In genomic region chr5:176646707-176647029, GRCh38 we compare ENCODE assay signal across 8 cellular contexts.
DNase-seq lines count a peak whose midpoint lies in the region; ATAC-seq and TF ChIP-seq lines count a peak whose summit lies in the region.

No MANE protein-coding gene starts in this region.

- H3K4me3 Mint-ChIP-seq in stimulated activated memory B cell treated with anti-CD40 and anti-IgM and Interleukin-4, amounts not matched to agents 10 μg/mL and 1 μg/mL and 100 μg/mL, for 72 hours, result peak overlapping the region; percentile 89

- no peaks in the 10 kb centered on the region for H3K36me3 ChIP-seq in ACC112 (ENCODE audit: insufficient read depth, low read length)
- H3K36me3 ChIP-seq in RWPE2 (ENCODE audit: low read depth), result no peaks in the 10 kb centered on the region

- no peaks in the 10 kb centered on the region for H3K9me3 Mint-ChIP-seq in stimulated activated memory B cell treated with anti-CD40 and anti-IgM and Interleukin-4, amounts not matched to agents 10 μg/mL and 1 μg/mL and 100 μg/mL, for 72 hours

- ATAC-seq in GM21528 (IDR thresholded peaks at IDR 0.05; ENCODE audit: low FRiP score, unreplicated experiment) (peak; percentile 2), RWPE2 (ENCODE audit: low read depth) (no peak; the same call in 2 of the 3 replicates), HG03442 (IDR thresholded peaks at IDR 0.05; ENCODE audit: unreplicated experiment) (no peak), GM18858 (IDR thresholded peaks at IDR 0.05; ENCODE audit: unreplicated experiment) (no peak)
- peak; percentile 1 for ATAC-seq in stimulated activated memory B cell treated with anti-CD40 and anti-IgM and Interleukin-4, amounts not matched to agents 10 μg/mL and 1 μg/mL and 100 μg/mL, for 72 hours

- peaks cover 12% of the 10 kb centered on the region for H3K4me1 ChIP-seq in ACC112 (ENCODE audit: control insufficient read depth, insufficient read depth, low read length, unreplicated experiment)
- H3K4me1 ChIP-seq in RWPE2 (ENCODE audit: insufficient read depth, poor library complexity, severe bottlenecking), result no peaks in the 10 kb centered on the region

- peaks cover 14% of the 10 kb centered on the region for H3K79me2 ChIP-seq in ACC112 (ENCODE audit: control insufficient read depth, insufficient read depth, low read length, unreplicated experiment)

- no peaks in the 10 kb centered on the region for H3K36me3 Mint-ChIP-seq in stimulated activated memory B cell treated with anti-CD40 and anti-IgM and Interleukin-4, amounts not matched to agents 10 μg/mL and 1 μg/mL and 100 μg/mL, for 72 hours

- H3K27me3 ChIP-seq in ACC112 (ENCODE audit: insufficient read depth, low read length) (no peaks in the 10 kb centered on the region), RWPE2 (ENCODE audit: insufficient read depth, poor library complexity, severe bottlenecking) (no peaks in the 10 kb centered on the region)

- H3K9me3 ChIP-seq in RWPE2 (ENCODE audit: severe bottlenecking), result no peaks in the 10 kb centered on the region

- TF ChIP-seq CTCF in RWPE2 (IDR thresholded peaks at IDR 0.05; ENCODE audit: poor library complexity, severe bottlenecking) (no peak), foreskin fibroblast (IDR thresholded peaks at IDR 0.05; ENCODE audit: low read depth, low read length) (no peak)

- H2AFZ ChIP-seq in ACC112 (ENCODE audit: low read length, unreplicated experiment), result peak overlapping the region; percentile 95

- H3K4me1 Mint-ChIP-seq in stimulated activated memory B cell treated with anti-CD40 and anti-IgM and Interleukin-4, amounts not matched to agents 10 μg/mL and 1 μg/mL and 100 μg/mL, for 72 hours, result peaks cover 44% of the 10 kb centered on the region

- DNase-seq in RWPE2 (ENCODE audit: low spot score), result no peak
- no peak for DNase-seq in foreskin fibroblast
- DNase-seq in NCI-H1694 (lab: John Stamatoyannopoulos, UW), result no peak

- peak overlapping the region; percentile 90 for H3K27ac Mint-ChIP-seq in stimulated activated memory B cell treated with anti-CD40 and anti-IgM and Interleukin-4, amounts not matched to agents 10 μg/mL and 1 μg/mL and 100 μg/mL, for 72 hours

- H3K27ac ChIP-seq in ACC112 (ENCODE audit: low read depth, low read length) (no peak overlapping the region; the same call in 1 of the 2 replicates), RWPE2 (ENCODE audit: poor library complexity, severe bottlenecking) (no peak overlapping the region)

- H3K27me3 Mint-ChIP-seq in stimulated activated memory B cell treated with anti-CD40 and anti-IgM and Interleukin-4, amounts not matched to agents 10 μg/mL and 1 μg/mL and 100 μg/mL, for 72 hours, result peaks cover 5% of the 10 kb centered on the region

- H3K4me3 ChIP-seq in ACC112 (ENCODE audit: low read depth, low read length) (peak overlapping the region; percentile 63), RWPE2 (ENCODE audit: severe bottlenecking) (peak overlapping the region; percentile 51), foreskin fibroblast (ENCODE audit: low read depth in 1 of 2, low read length in 2 of 2) (peak overlapping the region; percentile 36 to 49)

Comparison
In these comparisons a context has a peak if more than half of its experiments do, and no peak if none do; other contexts are left out.
1. ATAC-seq: peak in GM21528 (single experiment) and stimulated activated memory B cell treated with anti-CD40 and anti-IgM and Interleukin-4, amounts not matched to agents 10 μg/mL and 1 μg/mL and 100 μg/mL, for 72 hours (single experiment); none in RWPE2 (single experiment), HG03442 (single experiment) and GM18858 (single experiment).
2. Peak in every context shown above with its lines, with median percentiles within 50 percentile points of each other: H3K4me3 ChIP-seq.